ENCODE assay signal across 10 cellular contexts in genomic region chr10:104139221-104139620, GRCh38. TPM values are rescaled to one million over a fixed set of nuclear protein-coding genes. Genes with fewer than 3 reads are reported as not detected.
A peak's percentile ranks its signal among the peaks of the same experiment; 100 is the strongest.
DNase-seq lines count a peak whose midpoint lies in the region; ATAC-seq and TF ChIP-seq lines count a peak whose summit lies in the region.
"Had no signal": no experiment of that assay in that cellular context is flagged by ENCODE, and none has a peak within 500 bp of the region (broad histone marks: within the 10 kb centered on the region; RNA-seq: fewer than 3 reads in every experiment).

No MANE protein-coding gene starts in this region.

- H3K79me2 ChIP-seq in hepatocyte = no peaks in the 10 kb centered on the region

- in situ Hi-C loops in GM13977 (cut with MboI; ENCODE audit: low pct_unique_long_range_greater_than_20kb, low sequenced_read_pairs, unreplicated experiment) = no loop called here

- no peak overlapping the region for H3K4me2 ChIP-seq in hepatocyte

- CTCF ChIA-PET in CD4-positive, alpha-beta T cell (lab: Charles Lee) = interaction anchor here (0.7 to 1.4 kb wide), 5 partner anchors 15 to 251 kb away, joined by 3 to 7 read pairs (median 3); no protein-coding TSS in a partner anchor

- no peaks in the 10 kb centered on the region for H3K36me3 ChIP-seq in hepatocyte (replicated peaks; ENCODE audit: insufficient read depth, low read depth)

- no peak overlapping the region for H3K27ac ChIP-seq in CD4-positive, alpha-beta T cell (ENCODE audit: low read depth, low read length)
- no peak overlapping the region for H3K27ac ChIP-seq in hepatocyte

- peak; percentile 46 for TF ChIP-seq CTCF in CD4-positive, alpha-beta T cell (IDR thresholded peaks at IDR 0.05)
- TF ChIP-seq CTCF in GM13977 (IDR thresholded peaks at IDR 0.05; ENCODE audit: extremely low read depth, insufficient read depth, missing control alignments) = peak; percentile 29
- peak; percentile 25 for TF ChIP-seq CTCF in hepatocyte (IDR thresholded peaks at IDR 0.05; ENCODE audit: poor library complexity)

- no peak overlapping the region for H2AFZ ChIP-seq in hepatocyte

- POLR2A ChIA-PET in CD4-positive, alpha-beta T cell (lab: Charles Lee) = interaction anchor here (1.8 kb wide), 1 partner anchor 17 kb away, joined by 7 read pairs; the partner anchor contains the start of gene SFR1

- 70% methylated on average over 5 of the region's 5 CpGs for WGBS in hepatocyte (ENCODE audit: low lambda C conversion rate, missing lambda C conversion rate)

- no peaks in the 10 kb centered on the region for H3K4me1 ChIP-seq in hepatocyte (ENCODE audit: insufficient read depth)

- H3K9me3 Mint-ChIP-seq in CD4-positive, alpha-beta T cell = no peaks in the 10 kb centered on the region
- H3K9me3 Mint-ChIP-seq: dendritic cell treated with granulocyte-macrophage colony-stimulating factor and Interleukin-4, amounts not matched to agents 40 ng/mL and 50 ng/mL, for 4 days had no signal

- intact Hi-C loops in CD4-positive, alpha-beta T cell (cut with DNase I, micrococcal nuclease) = no loop called here
- intact Hi-C loops in posterior cingulate gyrus (cut with DNase I) = no loop called here

- H3K27me3 ChIP-seq in CD4-positive, alpha-beta T cell (ENCODE audit: control insufficient read depth, insufficient read depth, low read length) = peaks cover under 1% of the 10 kb centered on the region
- H3K27me3 ChIP-seq in hepatocyte = no peaks in the 10 kb centered on the region

- H3K27ac Mint-ChIP-seq in CD4-positive, alpha-beta T cell = no peak overlapping the region
- H3K27ac Mint-ChIP-seq: dendritic cell treated with granulocyte-macrophage colony-stimulating factor and Interleukin-4, amounts not matched to agents 40 ng/mL and 50 ng/mL, for 4 days had no signal

- no peak overlapping the region for H3K4me3 ChIP-seq in hepatocyte

- DNase-seq in CD4-positive, alpha-beta T cell = no peak
- DNase-seq in GM13977 (ENCODE audit: low spot score) = no peak
- peak; percentile 56 for DNase-seq in RKO (ENCODE audit: low spot score)
- DNase-seq in hepatocyte (ENCODE audit: low spot score) = no peak
- no peak for DNase-seq in GM19238 (ENCODE audit: insufficient read length, low spot score)
- DNase-seq in posterior cingulate gyrus = no peak
- DNase-seq in nucleus accumbens (lab: John Stamatoyannopoulos, UW) = no peak
- DNase-seq: NCI-H2107 had no signal

- H3K4me3 Mint-ChIP-seq in CD4-positive, alpha-beta T cell = no peak overlapping the region
- H3K4me3 Mint-ChIP-seq: dendritic cell treated with granulocyte-macrophage colony-stimulating factor and Interleukin-4, amounts not matched to agents 40 ng/mL and 50 ng/mL, for 4 days had no signal

- ATAC-seq in CD4-positive, alpha-beta T cell (ENCODE audit: poor library complexity) = no peak

- H3K27me3 Mint-ChIP-seq in CD4-positive, alpha-beta T cell = peaks cover 20% of the 10 kb centered on the region

- no peaks in the 10 kb centered on the region for H4K20me1 ChIP-seq in hepatocyte (ENCODE audit: insufficient read depth, poor library complexity, severe bottlenecking)

- no peaks in the 10 kb centered on the region for H3K9me2 ChIP-seq in hepatocyte (replicated peaks; ENCODE audit: insufficient read depth)

- no peaks in the 10 kb centered on the region for H3K9me3 ChIP-seq in CD4-positive, alpha-beta T cell (ENCODE audit: control insufficient read depth, low read length)
- H3K9me3 ChIP-seq in hepatocyte (ENCODE audit: low read depth) = no peaks in the 10 kb centered on the region

- no peaks in the 10 kb centered on the region for H3K4me1 Mint-ChIP-seq in CD4-positive, alpha-beta T cell (ENCODE audit: low read depth)

- H3K36me3 Mint-ChIP-seq in CD4-positive, alpha-beta T cell (ENCODE audit: low read depth) = no peaks in the 10 kb centered on the region

RNA-seq across cellular contexts. Expression of gene SFR1, which starts 17.2 kb away (rescaled TPM):
- 1 to 10 TPM; 7.2 to 7.7 TPM for total RNA-seq in CD4-positive, alpha-beta T cell
- 7.1 and 7.3 TPM in 2 replicates for total RNA-seq in hepatocyte
- 6.0 and 7.1 TPM in 2 replicates for polyA plus RNA-seq in hepatocyte

RNA-seq across cellular contexts. Expression of gene COL17A1, which starts 53.5 kb away (rescaled TPM):
- total RNA-seq in CD4-positive, alpha-beta T cell = not detected
- 5.7 and 7.5 TPM in 2 replicates for total RNA-seq in hepatocyte
- polyA plus RNA-seq in hepatocyte = 2.1 and 3.3 TPM in 2 replicates
- total RNA-seq: T-helper 1 cell treated with Interleukin-12 subunit alpha and Interleukin-12 subunit beta and Interleukin-4 antibody, amounts not matched to agents 30 ng/mL and 1 ng/mL, for 36 hours had no signal
